Comparison of ENCODE assay signal across 16 cellular contexts in genomic region chr1:234702342-234703000, GRCh38.
A peak's percentile ranks its signal among the peaks of the same experiment; 100 is the strongest.
DNase-seq lines count a peak whose midpoint lies in the region.
"Had no signal": no experiment of that assay in that cellular context is flagged by ENCODE, and none has a peak within 500 bp of the region (broad histone marks: within the 10 kb centered on the region; RNA-seq: fewer than 3 reads in every experiment).

No MANE protein-coding gene starts in this region.

- no peak overlapping the region for H4K8ac ChIP-seq in mesenchymal stem cell (ENCODE audit: low read length)

- H3K27me3 ChIP-seq in adipocyte (replicated peaks; ENCODE audit: control insufficient read depth, insufficient read depth, low read length) (no peaks in the 10 kb centered on the region), mesenchymal stem cell (ENCODE audit: control insufficient read depth in 1 of 2, insufficient read depth in 1 of 2, low read length in 2 of 2) (no peaks in the 10 kb centered on the region), subcutaneous abdominal adipose tissue (ENCODE audit: control insufficient read depth in 5 of 5, insufficient read depth in 4 of 5, low read length in 5 of 5) (no peaks in the 10 kb centered on the region)
- H3K27me3 ChIP-seq: cardiac muscle cell, stomach had no signal

- H2BK120ac ChIP-seq in mesenchymal stem cell (ENCODE audit: low read depth, low read length) = no peak overlapping the region

- H3K4me1 ChIP-seq in adipocyte (ENCODE audit: control insufficient read depth, insufficient read depth, low read length) (peaks cover 39% of the 10 kb centered on the region), mesenchymal stem cell (ENCODE audit: control insufficient read depth, insufficient read depth, low read depth, low read length) (peaks cover 10% of the 10 kb centered on the region), subcutaneous abdominal adipose tissue (ENCODE audit: control insufficient read depth in 5 of 5, insufficient read depth in 5 of 5, low read length in 5 of 5) (peaks cover 6 to 49% (median 42%) of the 10 kb centered on the region in 5 donors)

- H4K91ac ChIP-seq in mesenchymal stem cell (ENCODE audit: low read length) = no peak overlapping the region

- H2AK5ac ChIP-seq in mesenchymal stem cell (ENCODE audit: low read length, severe bottlenecking) = no peak overlapping the region

- H2BK12ac ChIP-seq in mesenchymal stem cell (ENCODE audit: low read length in 2 of 2) = peak overlapping the region in 1 of 2 experiments; percentile 21

- no peak overlapping the region for H2BK15ac ChIP-seq in mesenchymal stem cell (ENCODE audit: low read depth, poor library complexity, severe bottlenecking)

- peak overlapping the region in 1 of 2 experiments; percentile 28 for H3K18ac ChIP-seq in mesenchymal stem cell (ENCODE audit: low read depth in 1 of 2, low read length in 2 of 2)

- H3K4me2 ChIP-seq in mesenchymal stem cell (ENCODE audit: low read length, poor library complexity, severe bottlenecking) = no peak overlapping the region

- H3K9me3 ChIP-seq in adipocyte (ENCODE audit: control insufficient read depth, low read length) = no peaks in the 10 kb centered on the region
- H3K9me3 ChIP-seq in mesenchymal stem cell (ENCODE audit: control insufficient read depth, low read length) = no peaks in the 10 kb centered on the region
- H3K9me3 ChIP-seq in subcutaneous abdominal adipose tissue (ENCODE audit: control insufficient read depth in 5 of 5, low read length in 5 of 5) = no peaks in the 10 kb centered on the region
- H3K9me3 ChIP-seq: Caco-2, stomach had no signal

- peak overlapping the region; percentile 47 for H3K9ac ChIP-seq in adipocyte (ENCODE audit: low read length)
- peak overlapping the region; percentile 69 for H3K9ac ChIP-seq in mesenchymal stem cell (ENCODE audit: low read length)
- H3K9ac ChIP-seq in subcutaneous abdominal adipose tissue (ENCODE audit: low read length in 5 of 5) = no peak overlapping the region

- H2BK5ac ChIP-seq in mesenchymal stem cell (ENCODE audit: low read depth, low read length, poor library complexity, severe bottlenecking) = no peak overlapping the region

- no peak for DNase-seq in adipocyte (ENCODE audit: low read depth)
- DNase-seq in fibroblast of peridontal ligament (ENCODE audit: extremely low read depth) = peak; percentile 39
- no peak for DNase-seq in mesenchymal stem cell
- no peak for DNase-seq in D341Med (ENCODE audit: low spot score)
- no peak for DNase-seq in NK-92 treated with Interleukin-12 subunit alpha and Interleukin-12 subunit beta, amount 100 ng/mL, for 24 hours (lab: John Stamatoyannopoulos, UW)
- DNase-seq in amniotic stem cell (lab: John Stamatoyannopoulos, UW) = no peak
- no peak for DNase-seq in NCI-H69 (lab: John Stamatoyannopoulos, UW)
- DNase-seq: activated CD4-positive, alpha-beta T cell treated with anti-CD3 and anti-CD28 coated beads, Interleukin-2, amount 10 ng/mL, durations not matched to agents 7 days and 5 days; Caco-2; effector CD4-positive, alpha-beta T cell; naive thymus-derived CD4-positive, alpha-beta T cell; NCI-H1436 treated with DMSO at 0.1 percent for 48 hours; RPMI8226; stomach had no signal

- WGBS in mesenchymal stem cell = 94% methylated on average over 7 of the region's 7 CpGs

- no peak overlapping the region for H3K14ac ChIP-seq in mesenchymal stem cell (ENCODE audit: low read length in 2 of 2)

- H3K79me1 ChIP-seq in mesenchymal stem cell (replicated peaks; ENCODE audit: low read length, poor library complexity, severe bottlenecking) = no peaks in the 10 kb centered on the region

- no peak overlapping the region for H3K4ac ChIP-seq in mesenchymal stem cell (ENCODE audit: low read depth in 1 of 2, low read length in 2 of 2)

- H3K23ac ChIP-seq in mesenchymal stem cell (ENCODE audit: low read length in 2 of 2) = no peak overlapping the region

- H3K27ac ChIP-seq in mesenchymal stem cell (ENCODE audit: low read length, poor library complexity, severe bottlenecking) (no peak overlapping the region), subcutaneous abdominal adipose tissue (ENCODE audit: low read depth, low read length) (peak overlapping the region; percentile 75)
- H3K27ac ChIP-seq: cardiac muscle cell had no signal

- no peaks in the 10 kb centered on the region for H3K36me3 ChIP-seq in adipocyte (ENCODE audit: control insufficient read depth, insufficient read depth, low read length, severe bottlenecking)
- H3K36me3 ChIP-seq in mesenchymal stem cell (ENCODE audit: control insufficient read depth in 1 of 2, insufficient read depth in 2 of 2, low read depth in 1 of 2, low read length in 2 of 2) = no peaks in the 10 kb centered on the region
- H3K36me3 ChIP-seq in subcutaneous abdominal adipose tissue (ENCODE audit: control insufficient read depth in 5 of 5, insufficient read depth in 5 of 5, low read length in 5 of 5) = no peaks in the 10 kb centered on the region
- H3K36me3 ChIP-seq: cardiac muscle cell, stomach had no signal

- no peak overlapping the region for H2AFZ ChIP-seq in mesenchymal stem cell (ENCODE audit: low read depth, low read length)

- H3K4me3 ChIP-seq in adipocyte (ENCODE audit: low read length) = no peak overlapping the region
- H3K4me3 ChIP-seq in mesenchymal stem cell (ENCODE audit: insufficient read depth in 1 of 2, low read depth in 1 of 2, low read length in 2 of 2) = peak overlapping the region in 1 of 2 experiments; percentile 7
- no peak overlapping the region for H3K4me3 ChIP-seq in subcutaneous abdominal adipose tissue (ENCODE audit: low read depth in 1 of 5, low read length in 5 of 5)
- H3K4me3 ChIP-seq: cardiac muscle cell, stomach had no signal

Comparison
In these comparisons a context has a peak if more than half of its experiments do, and no peak if none do; other contexts are left out.
1. H3K9ac ChIP-seq: peak in adipocyte (single experiment) and mesenchymal stem cell (single experiment); none in subcutaneous abdominal adipose tissue (0 of 5).